9 cellular contexts compared by ENCODE assay signal in the genomic region with DNA sequence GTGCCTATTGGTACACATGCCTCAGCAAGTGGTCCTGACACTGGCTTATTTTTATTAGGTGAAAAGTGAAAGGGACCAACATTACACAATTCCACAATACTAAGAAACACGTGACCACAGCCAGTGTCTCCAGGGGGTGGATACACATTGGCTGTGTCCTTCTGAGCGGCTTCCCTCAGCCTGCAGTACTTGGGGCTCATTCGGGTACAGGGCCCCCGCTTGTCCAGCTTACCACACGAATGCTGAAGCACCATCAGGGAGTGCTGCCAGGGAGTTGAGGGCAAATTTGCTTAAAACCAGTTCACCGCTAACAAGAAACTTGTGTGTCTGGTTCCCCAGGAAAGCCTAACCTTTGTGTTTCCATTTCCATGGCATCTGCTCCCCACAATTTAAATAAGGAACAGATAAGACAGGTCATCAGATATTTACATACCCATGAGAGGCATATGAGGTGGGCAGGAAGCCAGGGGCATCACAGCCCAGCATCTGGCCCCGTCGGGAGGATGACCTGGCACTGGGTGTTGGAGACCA. TPM values are rescaled to one million over a fixed set of nuclear protein-coding genes. Genes with fewer than 3 reads are reported as not detected.
DNase-seq lines count a peak whose midpoint lies in the region; ATAC-seq and TF ChIP-seq lines count a peak whose summit lies in the region.
"Had no signal": no experiment of that assay in that cellular context is flagged by ENCODE, and none has a peak within 500 bp of the region (broad histone marks: within the 10 kb centered on the region; RNA-seq: fewer than 3 reads in every experiment).

No MANE protein-coding gene starts in this region.

- H3K27me3 Mint-ChIP-seq in CD8-positive, alpha-beta memory T cell: peaks cover 0 to 6% of the 10 kb centered on the region in 2 donors
- no peaks in the 10 kb centered on the region for H3K27me3 Mint-ChIP-seq in naive thymus-derived CD4-positive, alpha-beta T cell

- H3K36me3 Mint-ChIP-seq in CD8-positive, alpha-beta memory T cell: peaks cover 4 to 40% (median 7%) of the 10 kb centered on the region in 3 donors
- peaks cover 0 to 42% (median 10%) of the 10 kb centered on the region in 5 donors for H3K36me3 Mint-ChIP-seq in naive thymus-derived CD4-positive, alpha-beta T cell

- TF ChIP-seq CTCF in astrocyte of the spinal cord (IDR thresholded peaks at IDR 0.05; ENCODE audit: low read depth, low read length): no peak

- CTCF ChIA-PET in CD8-positive, alpha-beta memory T cell (lab: Charles Lee): interaction anchor here (1.3 kb wide), 1 partner anchor 74 kb away, joined by 3 read pairs; the partner anchor contains the start of gene ZNF101
- CTCF ChIA-PET in naive thymus-derived CD4-positive, alpha-beta T cell (lab: Charles Lee): interaction anchor here (1.0 kb wide), 1 partner anchor 36 kb away, joined by 3 read pairs; no protein-coding TSS in a partner anchor

- H3K4me3 Mint-ChIP-seq in CD8-positive, alpha-beta memory T cell: peak overlapping the region in 1 of 7 donors; percentile 32
- H3K4me3 Mint-ChIP-seq in naive thymus-derived CD4-positive, alpha-beta T cell: peak overlapping the region in 1 of 10 donors; percentile 3

- no peak for DNase-seq in CD8-positive, alpha-beta memory T cell
- peak; percentile 19 for DNase-seq in LHCN-M2 (ENCODE audit: low read depth)
- peak; percentile 18 for DNase-seq in astrocyte of the spinal cord (ENCODE audit: low read depth, low spot score)
- no peak for DNase-seq in naive thymus-derived CD4-positive, alpha-beta T cell
- no peak for DNase-seq in stimulated activated CD4-positive, alpha-beta T cell treated with anti-CD3 and anti-CD28 coated beads, Interleukin-4, amount 100 ng/mL, for 4 hours
- DNase-seq in ecto neural progenitor cell (ENCODE audit: low spot score): no peak

- H3K9me3 ChIP-seq in CD8-positive, alpha-beta memory T cell (ENCODE audit: low read length): no peaks in the 10 kb centered on the region
- no peaks in the 10 kb centered on the region for H3K9me3 ChIP-seq in naive thymus-derived CD4-positive, alpha-beta T cell (ENCODE audit: control insufficient read depth in 2 of 3, low read length in 3 of 3)

- H3K4me1 Mint-ChIP-seq in CD8-positive, alpha-beta memory T cell: peaks cover 45 to 76% (median 54%) of the 10 kb centered on the region in 3 donors
- H3K4me1 Mint-ChIP-seq in naive thymus-derived CD4-positive, alpha-beta T cell: peaks cover 24 to 73% (median 59%) of the 10 kb centered on the region in 7 donors

- H3K4me3 ChIP-seq in CD8-positive, alpha-beta memory T cell (ENCODE audit: low read length): no peak overlapping the region
- no peak overlapping the region for H3K4me3 ChIP-seq in astrocyte of the spinal cord (ENCODE audit: low read depth, low read length)
- no peak overlapping the region for H3K4me3 ChIP-seq in naive thymus-derived CD4-positive, alpha-beta T cell (ENCODE audit: low read length)

- H3K4me1 ChIP-seq in CD8-positive, alpha-beta memory T cell (ENCODE audit: insufficient read depth, low read length): peaks cover 55% of the 10 kb centered on the region
- peaks cover 40 to 52% of the 10 kb centered on the region in 2 donors for H3K4me1 ChIP-seq in naive thymus-derived CD4-positive, alpha-beta T cell (ENCODE audit: control insufficient read depth in 2 of 2, insufficient read depth in 2 of 2, low read length in 2 of 2)

- H3K27ac ChIP-seq in CD8-positive, alpha-beta memory T cell (ENCODE audit: low read depth, low read length): no peak overlapping the region
- no peak overlapping the region for H3K27ac ChIP-seq in naive thymus-derived CD4-positive, alpha-beta T cell (ENCODE audit: low read depth, low read length)

- intact Hi-C loops in naive thymus-derived CD4-positive, alpha-beta T cell (cut with micrococcal nuclease): loop anchor here in 1 of 2 donors (5.0 kb wide), 1 partner anchor 43 kb away; no protein-coding TSS in a partner anchor

- no peaks in the 10 kb centered on the region for H3K9me3 Mint-ChIP-seq in CD8-positive, alpha-beta memory T cell
- H3K9me3 Mint-ChIP-seq in naive thymus-derived CD4-positive, alpha-beta T cell: no peaks in the 10 kb centered on the region

- in situ Hi-C loops in astrocyte of the spinal cord (cut with HindIII; ENCODE audit: low sequenced_read_pairs): no loop called here

- POLR2A ChIA-PET in CD8-positive, alpha-beta memory T cell (lab: Charles Lee): no interaction called here
- POLR2A ChIA-PET in naive thymus-derived CD4-positive, alpha-beta T cell (lab: Charles Lee): interaction anchor here (7.8 kb wide), 1 partner anchor 8 kb away, joined by 49 read pairs; no protein-coding TSS in a partner anchor

- ATAC-seq in naive thymus-derived CD4-positive, alpha-beta T cell: no peak
- ATAC-seq in HG03520 (IDR thresholded peaks at IDR 0.05; ENCODE audit: unreplicated experiment) (no peak), GM19452 (IDR thresholded peaks at IDR 0.05; ENCODE audit: unreplicated experiment) (no peak)

- H3K27me3 ChIP-seq in CD8-positive, alpha-beta memory T cell (ENCODE audit: insufficient read depth, low read length, poor library complexity, severe bottlenecking): no peaks in the 10 kb centered on the region
- H3K27me3 ChIP-seq in naive thymus-derived CD4-positive, alpha-beta T cell (ENCODE audit: control insufficient read depth in 2 of 2, insufficient read depth in 2 of 2, low read length in 2 of 2): no peaks in the 10 kb centered on the region

- H3K36me3 ChIP-seq in CD8-positive, alpha-beta memory T cell (ENCODE audit: insufficient read depth, low read length): no peaks in the 10 kb centered on the region
- peaks cover 0 to 18% (median 0%) of the 10 kb centered on the region in 3 experiments for H3K36me3 ChIP-seq in naive thymus-derived CD4-positive, alpha-beta T cell (ENCODE audit: control insufficient read depth in 2 of 3, insufficient read depth in 3 of 3, low read length in 3 of 3)

- H3K27ac Mint-ChIP-seq in CD8-positive, alpha-beta memory T cell: peak overlapping the region in 7 of 8 donors; percentile 81 to 95 (median 88)
- H3K27ac Mint-ChIP-seq in naive thymus-derived CD4-positive, alpha-beta T cell: peak overlapping the region; percentile 56 to 95 (median 81)

RNA-seq across cellular contexts. Expression of gene PBX4, which starts 23.3 kb away (rescaled TPM):
- 10 to 100 TPM; 15.0 to 17.1 TPM for total RNA-seq in CD8-positive, alpha-beta memory T cell
- polyA plus RNA-seq in CD8-positive, alpha-beta memory T cell: 8.3 TPM
- total RNA-seq in LHCN-M2 (2014; rRNA removed): 0.69 and 1.1 TPM in 2 replicates
- polyA plus RNA-seq in LHCN-M2 (2012): 1.5 TPM
- total RNA-seq in naive thymus-derived CD4-positive, alpha-beta T cell: 10 to 100 TPM; 22.6 to 42.7 (median 42.0) TPM
- 1 to 10 TPM; 3.8 to 9.2 TPM for polyA plus RNA-seq in naive thymus-derived CD4-positive, alpha-beta T cell
- total RNA-seq: lung microvascular endothelial cell had no signal

RNA-seq across cellular contexts. Expression of gene LPAR2, which starts 32.8 kb away (rescaled TPM):
- 10 to 100 TPM; 23.6 to 24.8 TPM for total RNA-seq in CD8-positive, alpha-beta memory T cell
- 37.8 TPM for polyA plus RNA-seq in CD8-positive, alpha-beta memory T cell
- 0.52 and 1.4 TPM in 2 replicates for total RNA-seq in LHCN-M2 (2014; rRNA removed)
- 1.8 TPM for polyA plus RNA-seq in LHCN-M2 (2012)
- total RNA-seq in naive thymus-derived CD4-positive, alpha-beta T cell: 10 to 100 TPM; 64.4 to 91.7 (median 75.0) TPM
- 10 to 100 TPM; 16.5 to 43.2 TPM for polyA plus RNA-seq in naive thymus-derived CD4-positive, alpha-beta T cell

RNA-seq across cellular contexts. Expression of gene GMIP, which starts 48.2 kb away (rescaled TPM):
- total RNA-seq in CD8-positive, alpha-beta memory T cell: 10 to 100 TPM; 54.5 to 60.3 TPM
- 71.3 TPM for polyA plus RNA-seq in CD8-positive, alpha-beta memory T cell
- 5.6 and 9.5 TPM in 2 replicates for total RNA-seq in LHCN-M2 (2014; rRNA removed)
- 9.9 TPM for polyA plus RNA-seq in LHCN-M2 (2012)
- total RNA-seq in naive thymus-derived CD4-positive, alpha-beta T cell: 100 to 1,000 TPM in 3 of 5 experiments, 10 to 100 TPM in 2; 97.2 to 141 (median 109) TPM
- polyA plus RNA-seq in naive thymus-derived CD4-positive, alpha-beta T cell: 10 to 100 TPM; 32.9 to 68.6 TPM

RNA-seq across cellular contexts. Expression of gene CILP2, which starts 57.2 kb away (rescaled TPM):
- under 1 TPM; 0.07 to 0.11 TPM for total RNA-seq in CD8-positive, alpha-beta memory T cell
- 0.33 TPM for polyA plus RNA-seq in CD8-positive, alpha-beta memory T cell
- 0.06 TPM in 2 replicates for total RNA-seq in LHCN-M2 (2014; rRNA removed)
- polyA plus RNA-seq in LHCN-M2 (2012): 0.09 TPM
- under 1 TPM in 4 of 5 experiments, not detected in 1; 0.32 to 0.53 (median 0.49) TPM for total RNA-seq in naive thymus-derived CD4-positive, alpha-beta T cell
- under 1 TPM; 0.27 to 0.69 TPM for polyA plus RNA-seq in naive thymus-derived CD4-positive, alpha-beta T cell
- total RNA-seq: lung microvascular endothelial cell had no signal

Comparison
In these comparisons a context has a peak if more than half of its experiments do, and no peak if none do; other contexts are left out.
1. DNase-seq: peak in LHCN-M2 (single experiment) and astrocyte of the spinal cord (single experiment); none in CD8-positive, alpha-beta memory T cell (0 of 5), naive thymus-derived CD4-positive, alpha-beta T cell (0 of 9), stimulated activated CD4-positive, alpha-beta T cell treated with anti-CD3 and anti-CD28 coated beads, Interleukin-4, amount 100 ng/mL, for 4 hours (0 of 2) and ecto neural progenitor cell (single experiment).
2. RNA of gene LPAR2, which starts 32.8 kb away (total RNA-seq): 64.4 to 91.7 TPM in naive thymus-derived CD4-positive, alpha-beta T cell and 23.6 to 24.8 TPM in CD8-positive, alpha-beta memory T cell; 0.52 to 1.4 TPM in LHCN-M2; every median in the first group is over 10 times any median in the second.